8 cellular contexts compared by ENCODE assay signal in genomic region chr16:69123894-69124293, GRCh38. TPM values are rescaled to one million over a fixed set of nuclear protein-coding genes. Genes with fewer than 3 reads are reported as not detected.
A peak's percentile ranks its signal among the peaks of the same experiment; 100 is the strongest.
DNase-seq lines count a peak whose midpoint lies in the region; ATAC-seq and TF ChIP-seq lines count a peak whose summit lies in the region.

No MANE protein-coding gene starts in this region.

- H3K27me3 ChIP-seq in CD4-positive, CD25-positive, alpha-beta regulatory T cell (ENCODE audit: control insufficient read depth, insufficient read depth, low read length) = no peaks in the 10 kb centered on the region
- H3K27me3 ChIP-seq in HL-60 (ENCODE audit: insufficient read depth, poor library complexity, severe bottlenecking) (no peaks in the 10 kb centered on the region), OCI-LY1 (ENCODE audit: insufficient read depth, low read length) (no peaks in the 10 kb centered on the region)

- H4K20me1 ChIP-seq in OCI-LY1 (ENCODE audit: insufficient read depth, low read length) = no peaks in the 10 kb centered on the region

- no peak overlapping the region for H3K27ac Mint-ChIP-seq in CD4-positive, CD25-positive, alpha-beta regulatory T cell
- no peak overlapping the region for H3K27ac Mint-ChIP-seq in osteocyte (ENCODE audit: unreplicated experiment)

- peak; percentile 60 to 78 (median 73) for DNase-seq in CD4-positive, CD25-positive, alpha-beta regulatory T cell
- DNase-seq in HL-60 (ENCODE audit: low read depth in 1 of 2, low spot score in 1 of 2) (peak; percentile 36 to 57), activated T-cell treated with anti-CD3 and anti-CD28 coated beads for 1 hour (ENCODE audit: low read depth) (peak; percentile 62), fibroblast of mammary gland (ENCODE audit: low read depth) (peak; percentile 77), osteocyte (ENCODE audit: extremely low spot score, unreplicated experiment) (no peak)

- peaks cover 14 to 47% (median 26%) of the 10 kb centered on the region in 4 donors for H3K4me1 Mint-ChIP-seq in CD4-positive, CD25-positive, alpha-beta regulatory T cell
- peaks cover 4% of the 10 kb centered on the region for H3K4me1 Mint-ChIP-seq in osteocyte (ENCODE audit: unreplicated experiment)

- H3K27me3 Mint-ChIP-seq in CD4-positive, CD25-positive, alpha-beta regulatory T cell = no peaks in the 10 kb centered on the region
- no peaks in the 10 kb centered on the region for H3K27me3 Mint-ChIP-seq in osteocyte (ENCODE audit: unreplicated experiment)

- H3K9me2 ChIP-seq in OCI-LY1 (ENCODE audit: low read depth, low read length) = no peaks in the 10 kb centered on the region

- no peak overlapping the region for H2AFZ ChIP-seq in OCI-LY1 (ENCODE audit: low read length)

- peak; percentile 63 to 68 for ATAC-seq in CD4-positive, CD25-positive, alpha-beta regulatory T cell (ENCODE audit: low read depth in 2 of 2)
- ATAC-seq in HG03432 (IDR thresholded peaks at IDR 0.05; ENCODE audit: unreplicated experiment) (no peak), HG02884 (IDR thresholded peaks at IDR 0.05; ENCODE audit: unreplicated experiment) (no peak)

- TF ChIP-seq CTCF in HL-60 (IDR thresholded peaks at IDR 0.05; ENCODE audit: insufficient read depth, low read length) = peak; percentile 37
- peak; percentile 77 for TF ChIP-seq CTCF in OCI-LY1 (IDR thresholded peaks at IDR 0.05; ENCODE audit: low read length)
- TF ChIP-seq CTCF in fibroblast of mammary gland (conservative IDR thresholded peaks at IDR 0.05; ENCODE audit: control insufficient read depth, insufficient read depth, low read depth, low read length) = peak; percentile 65
- peak; percentile 76 for TF ChIP-seq CTCF in osteocyte (IDR thresholded peaks at IDR 0.05)

- no peak overlapping the region for H3K4me3 ChIP-seq in CD4-positive, CD25-positive, alpha-beta regulatory T cell (ENCODE audit: low read depth, low read length)
- H3K4me3 ChIP-seq in HL-60 (replicated peaks; ENCODE audit: insufficient read depth, low read length) (no peak overlapping the region), OCI-LY1 (ENCODE audit: low read depth, low read length, poor library complexity, severe bottlenecking) (no peak overlapping the region), fibroblast of mammary gland (ENCODE audit: control insufficient read depth, low read depth, low read length) (no peak overlapping the region)

- H3K9me3 ChIP-seq in CD4-positive, CD25-positive, alpha-beta regulatory T cell (ENCODE audit: control insufficient read depth in 2 of 2, low read length in 2 of 2) = no peaks in the 10 kb centered on the region
- no peaks in the 10 kb centered on the region for H3K9me3 ChIP-seq in OCI-LY1 (ENCODE audit: low read length)

- H3K4me2 ChIP-seq in OCI-LY1 (ENCODE audit: low read length) = no peak overlapping the region

- no peaks in the 10 kb centered on the region for H3K9me3 Mint-ChIP-seq in CD4-positive, CD25-positive, alpha-beta regulatory T cell
- H3K9me3 Mint-ChIP-seq in osteocyte (ENCODE audit: unreplicated experiment) = no peaks in the 10 kb centered on the region

- peak overlapping the region in 1 of 4 donors; percentile 52 for H3K4me3 Mint-ChIP-seq in CD4-positive, CD25-positive, alpha-beta regulatory T cell
- H3K4me3 Mint-ChIP-seq in osteocyte (ENCODE audit: unreplicated experiment) = no peak overlapping the region

- H3K79me2 ChIP-seq in OCI-LY1 (ENCODE audit: insufficient read depth, low read length) = peaks cover 13% of the 10 kb centered on the region; the same call in 1 of the 2 replicates

- no peak overlapping the region for H3K27ac ChIP-seq in CD4-positive, CD25-positive, alpha-beta regulatory T cell (ENCODE audit: insufficient read depth, low read length, poor library complexity, severe bottlenecking)
- no peak overlapping the region for H3K27ac ChIP-seq in HL-60 (replicated peaks)
- no peak overlapping the region for H3K27ac ChIP-seq in OCI-LY1 (ENCODE audit: low read depth, low read length, poor library complexity, severe bottlenecking)

- peaks cover 28% of the 10 kb centered on the region for H3K36me3 ChIP-seq in CD4-positive, CD25-positive, alpha-beta regulatory T cell (ENCODE audit: control insufficient read depth, insufficient read depth, low read length)
- H3K36me3 ChIP-seq in OCI-LY1 (ENCODE audit: insufficient read depth, low read length) = peaks cover 38% of the 10 kb centered on the region

- H3K4me1 ChIP-seq in CD4-positive, CD25-positive, alpha-beta regulatory T cell (ENCODE audit: control insufficient read depth, insufficient read depth, low read length, poor library complexity, severe bottlenecking) = peaks cover 14% of the 10 kb centered on the region
- no peaks in the 10 kb centered on the region for H3K4me1 ChIP-seq in OCI-LY1 (ENCODE audit: insufficient read depth, low read length, severe bottlenecking)

- H3F3A ChIP-seq in OCI-LY1 (ENCODE audit: insufficient read depth, low read length) = peaks cover 7% of the 10 kb centered on the region; the same call in 1 of the 2 replicates

- peaks cover 17% of the 10 kb centered on the region for H3K36me3 Mint-ChIP-seq in CD4-positive, CD25-positive, alpha-beta regulatory T cell
- H3K36me3 Mint-ChIP-seq in osteocyte (ENCODE audit: unreplicated experiment) = peaks cover 14% of the 10 kb centered on the region

- no peak overlapping the region for H3K9ac ChIP-seq in OCI-LY1 (ENCODE audit: low read length)

RNA-seq across cellular contexts. Expression of gene CHTF8, which starts 8.5 kb away (rescaled TPM):
- total RNA-seq in CD4-positive, CD25-positive, alpha-beta regulatory T cell = 79.4 TPM
- 100 to 1,000 TPM; 210 to 227 (median 218) TPM for polyA plus RNA-seq in CD4-positive, CD25-positive, alpha-beta regulatory T cell
- 88.0 and 91.7 TPM in 2 replicates for total RNA-seq in osteocyte

RNA-seq across cellular contexts. Expression of gene UTP4, which starts 8.6 kb away (rescaled TPM):
- total RNA-seq in CD4-positive, CD25-positive, alpha-beta regulatory T cell = 44.4 TPM
- 10 to 100 TPM; 47.6 to 63.2 (median 51.1) TPM for polyA plus RNA-seq in CD4-positive, CD25-positive, alpha-beta regulatory T cell
- 41.6 and 41.8 TPM in 2 replicates for total RNA-seq in osteocyte

RNA-seq across cellular contexts. Expression of gene HAS3, which starts 18.4 kb away (rescaled TPM):
- 3.0 TPM for total RNA-seq in CD4-positive, CD25-positive, alpha-beta regulatory T cell
- polyA plus RNA-seq in CD4-positive, CD25-positive, alpha-beta regulatory T cell = under 1 TPM in 3 of 4 donors, not detected in 1; 0.07 to 0.36 (median 0.09) TPM
- 0.89 and 1.6 TPM in 2 replicates for total RNA-seq in osteocyte

Comparison
In these comparisons a context has a peak if more than half of its experiments do, and no peak if none do; other contexts are left out.
1. ATAC-seq: peak in CD4-positive, CD25-positive, alpha-beta regulatory T cell (2 of 2); none in HG03432 (single experiment) and HG02884 (single experiment).
2. Peak in every context shown above with its lines, with median percentiles within 50 percentile points of each other: CTCF ChIP-seq.